8 cellular contexts compared by ENCODE assay signal in genomic region chr12:6767592-6768384, GRCh38. TPM values are rescaled to one million over a fixed set of nuclear protein-coding genes. Genes with fewer than 3 reads are reported as not detected.
DNase-seq lines count a peak whose midpoint lies in the region; ATAC-seq and TF ChIP-seq lines count a peak whose summit lies in the region.

No MANE protein-coding gene starts in this region.

- H3K27ac Mint-ChIP-seq in HFFc6: peak overlapping the region; percentile 82

- peaks cover 4% of the 10 kb centered on the region; the same call in 1 of the 2 replicates for H3K27me3 Mint-ChIP-seq in HFFc6 (ENCODE audit: insufficient read depth)

- no peaks in the 10 kb centered on the region for H3K27me3 ChIP-seq in A673 (replicated peaks; ENCODE audit: insufficient read depth, low read depth, low read length, poor library complexity)
- H3K27me3 ChIP-seq in stomach smooth muscle (ENCODE audit: control insufficient read depth in 1 of 2, insufficient read depth in 2 of 2, low read length in 2 of 2): no peaks in the 10 kb centered on the region

- H3K4me3 ChIP-seq in A673 (ENCODE audit: low read depth, low read length, poor library complexity, severe bottlenecking) (peak overlapping the region; percentile 97), astrocyte of the cerebellum (ENCODE audit: low read depth, low read length) (peak overlapping the region; percentile 94), stomach smooth muscle (ENCODE audit: low read length in 2 of 2) (peak overlapping the region; percentile 89 to 95)

- peaks cover 24% of the 10 kb centered on the region for H3K36me3 ChIP-seq in A673 (ENCODE audit: insufficient read depth, low read length, poor library complexity, severe bottlenecking)
- H3K36me3 ChIP-seq in stomach smooth muscle (ENCODE audit: control insufficient read depth in 2 of 2, insufficient read depth in 2 of 2, low read length in 2 of 2): peaks cover 11 to 13% of the 10 kb centered on the region in 2 donors

- ATAC-seq in HG02678 (IDR thresholded peaks at IDR 0.05; ENCODE audit: unreplicated experiment): no peak

- no peaks in the 10 kb centered on the region for H3K9me3 ChIP-seq in A673 (ENCODE audit: low read depth, low read length, poor library complexity, severe bottlenecking)
- no peaks in the 10 kb centered on the region for H3K9me3 ChIP-seq in stomach smooth muscle (ENCODE audit: control insufficient read depth in 2 of 2, low read length in 2 of 2)

- CTCF ChIA-PET in A673 (lab: Charles Lee): interaction anchor here (1.3 kb wide), 1 partner anchor 10 kb away, joined by 4 read pairs; no protein-coding TSS in a partner anchor

- DNase-seq in A673 (ENCODE audit: low spot score) (peak; percentile 43), HFFc6 (peak; percentile 21), astrocyte of the cerebellum (ENCODE audit: low read depth) (no peak), kidney tubule cell (ENCODE audit: low spot score) (peak; percentile 22), pons (ENCODE audit: low spot score) (no peak), GOT3 (lab: John Stamatoyannopoulos, UW) (no peak)

- H3K27ac ChIP-seq in A673 (ENCODE audit: low read depth, low read length, poor library complexity, severe bottlenecking) (peak overlapping the region; percentile 88), stomach smooth muscle (ENCODE audit: low read length) (peak overlapping the region; percentile 80)

- peak overlapping the region; percentile 72 to 82 for H3K9ac ChIP-seq in stomach smooth muscle (ENCODE audit: low read length in 2 of 2)

- H3K4me1 ChIP-seq in A673 (ENCODE audit: insufficient read depth, low read length, poor library complexity, severe bottlenecking) (peaks cover 40% of the 10 kb centered on the region), stomach smooth muscle (ENCODE audit: control insufficient read depth, insufficient read depth, low read length) (peaks cover 62% of the 10 kb centered on the region)

- BruUV-seq in A673 (replicated peaks; lab: Mats Ljungman, UMichigan): TSS peak; percentile 30

- H3K36me3 Mint-ChIP-seq in HFFc6 (ENCODE audit: low read depth): peaks cover 5% of the 10 kb centered on the region

- H3K4me3 Mint-ChIP-seq in HFFc6: peak overlapping the region; percentile 93

- in situ Hi-C loops in astrocyte of the cerebellum (cut with HindIII; ENCODE audit: low sequenced_read_pairs): loop anchor here (5.0 kb wide), 1 partner anchor 45 kb away; no protein-coding TSS in a partner anchor

- TF ChIP-seq CTCF in A673 (conservative IDR thresholded peaks at IDR 0.05; ENCODE audit: low read depth, low read length) (no peak), HFFc6 (IDR thresholded peaks at IDR 0.05) (no peak), astrocyte of the cerebellum (IDR thresholded peaks at IDR 0.05; ENCODE audit: low read depth, low read length, missing control alignments) (no peak)

- no peaks in the 10 kb centered on the region for H3K9me3 Mint-ChIP-seq in HFFc6

- peaks cover 61% of the 10 kb centered on the region for H3K4me1 Mint-ChIP-seq in HFFc6 (ENCODE audit: low read depth)

- POLR2A ChIA-PET in A673 (lab: Charles Lee; ENCODE audit: low non-redundant PET): interaction anchor here (0.5 kb wide), 1 partner anchor 229 kb away, joined by 3 read pairs; no protein-coding TSS in a partner anchor

- intact Hi-C loops in A673 (cut with micrococcal nuclease; ENCODE audit: unreplicated experiment): loop anchor here (2.0 to 10.0 kb wide), 3 partner anchors 15 to 197 kb away; partner anchors contain the start of genes MLF2 and P3H3

RNA-seq across cellular contexts. Expression of gene PTMS, which starts 1.6 kb away (rescaled TPM):
- 600 and 620 TPM in 2 replicates for total RNA-seq in A673 (2021)
- 100 to 1,000 TPM; 423 to 607 (median 561) TPM for total RNA-seq in HFFc6 (2021; fragmentation: NEBNext Ultra II Directional; extraction: Animal tissue kit (Norgen Biotek cat#: 25700))

RNA-seq across cellular contexts. Expression of gene LAG3, which starts 4.5 kb away (rescaled TPM):
- 4.1 and 5.5 TPM in 2 replicates for total RNA-seq in A673 (2021)
- total RNA-seq in HFFc6 (2021; fragmentation: NEBNext Ultra II Directional; extraction: Animal tissue kit (Norgen Biotek cat#: 25700)): under 1 TPM; 0.15 to 0.64 (median 0.50) TPM

RNA-seq across cellular contexts. Expression of gene MLF2, which starts 14.8 kb away (rescaled TPM):
- total RNA-seq in A673 (2021): 242 and 254 TPM in 2 replicates
- 100 to 1,000 TPM; 273 to 329 (median 298) TPM for total RNA-seq in HFFc6 (2021; fragmentation: NEBNext Ultra II Directional; extraction: Animal tissue kit (Norgen Biotek cat#: 25700))

RNA-seq across cellular contexts. Expression of gene CD4, which starts 21.5 kb away (rescaled TPM):
- total RNA-seq in A673 (2021): not detected in 2 replicates
- under 1 TPM in 3 of 6 experiments, not detected in 3; 0.11 to 0.25 (median 0.11) TPM for total RNA-seq in HFFc6 (2021; fragmentation: NEBNext Ultra II Directional; extraction: Animal tissue kit (Norgen Biotek cat#: 25700))

RNA-seq across cellular contexts. Expression of gene COPS7A, which starts 43.9 kb away (rescaled TPM):
- total RNA-seq in A673 (2021): 67.2 and 67.7 TPM in 2 replicates
- total RNA-seq in HFFc6 (2021; fragmentation: NEBNext Ultra II Directional; extraction: Animal tissue kit (Norgen Biotek cat#: 25700)): 100 to 1,000 TPM; 103 to 122 (median 108) TPM

Comparison
In these comparisons a context has a peak if more than half of its experiments do, and no peak if none do; other contexts are left out.
1. DNase-seq: peak in A673 (single experiment), HFFc6 (single experiment) and kidney tubule cell (single experiment); none in astrocyte of the cerebellum (single experiment), pons (single experiment) and GOT3 (single experiment).
2. Peak in every context shown above with its lines, with median percentiles within 50 percentile points of each other: H3K4me3 ChIP-seq.